9 cellular contexts compared by ENCODE assay signal in the genomic region with DNA sequence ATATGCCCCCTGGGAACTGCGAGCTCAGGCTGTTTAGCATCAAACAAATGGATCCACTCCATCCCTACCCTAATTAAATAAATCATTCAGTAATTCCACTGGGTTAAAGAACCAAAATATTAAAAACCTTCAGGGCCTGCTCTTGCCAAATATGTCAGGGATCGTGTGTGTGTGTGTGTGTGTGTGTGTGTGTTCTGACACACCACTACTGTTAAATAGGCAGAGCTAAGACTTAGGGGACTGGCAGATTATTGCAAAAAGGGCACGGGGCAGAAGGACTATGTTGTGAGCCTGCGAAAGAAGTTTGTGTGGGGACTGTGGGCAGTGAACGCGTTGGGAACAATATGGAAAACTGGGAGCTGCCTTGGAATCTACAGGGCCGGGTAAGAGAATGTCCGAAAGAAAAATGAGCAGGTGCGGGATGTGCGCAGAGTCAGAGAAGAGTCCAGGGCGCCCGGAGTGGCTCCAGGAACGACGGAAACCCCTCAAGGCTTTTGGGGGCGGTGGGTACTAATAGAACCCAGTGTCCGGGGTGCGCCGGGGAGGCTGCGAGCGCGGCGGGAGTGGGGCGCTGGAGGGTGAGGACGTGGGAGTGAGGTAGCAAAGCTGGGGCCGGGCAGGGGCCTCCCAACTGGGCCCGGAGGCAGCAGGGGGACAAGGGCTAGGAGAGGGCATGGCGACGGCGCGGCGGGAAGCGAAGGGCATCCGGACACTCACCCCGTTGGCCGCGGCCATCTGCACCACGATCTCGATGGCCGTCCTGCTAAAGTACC. TPM values are rescaled to one million over a fixed set of nuclear protein-coding genes. Genes with fewer than 3 reads are reported as not detected.
DNase-seq lines count a peak whose midpoint lies in the region; ATAC-seq and TF ChIP-seq lines count a peak whose summit lies in the region.
"Not testable (repeated sequence)": the region's sequence is repeated elsewhere in the genome, so short reads cannot be mapped to it uniquely, and the experiment has no call there.
"Had no signal": no experiment of that assay in that cellular context is flagged by ENCODE, and none has a peak within 500 bp of the region (broad histone marks: within the 10 kb centered on the region; RNA-seq: fewer than 3 reads in every experiment).

No MANE protein-coding gene starts in this region.

- not testable (repeated sequence) for H3K4me1 Mint-ChIP-seq in activated T-helper 1 cell treated with anti-CD3 and anti-CD28 coated beads, Interleukin-12 subunit alpha, Interleukin-12 subunit beta, Interleukin-2, Interleukin-4 antibody, amounts not matched to agents 30 ng/mL and 10 ng/mL and 1 ng/mL, durations not matched to agents 14 hours and 24 hours and 36 hours (ENCODE audit: low read depth)

- peak; percentile 7 for DNase-seq in LHCN-M2 (ENCODE audit: low read depth)
- DNase-seq in activated T-helper 1 cell treated with anti-CD3 and anti-CD28 coated beads, Interleukin-12 subunit alpha, Interleukin-12 subunit beta, Interleukin-2, Interleukin-4 antibody, amounts not matched to agents 30 ng/mL and 10 ng/mL and 1 ng/mL, durations not matched to agents 14 hours and 24 hours and 36 hours (ENCODE audit: low spot score); coronary artery (ENCODE audit: low spot score): not testable (repeated sequence)
- peak; percentile 53 for DNase-seq in Right ventricle myocardium inferior (ENCODE audit: missing footprints)
- peak in 1 of 2 donors; percentile 11 for DNase-seq in gastrocnemius medialis

- H3K4me3 ChIP-seq in coronary artery = peak overlapping the region; percentile 70
- peak overlapping the region; percentile 48 to 62 for H3K4me3 ChIP-seq in mucosa of rectum (ENCODE audit: low read length in 2 of 2)
- peak overlapping the region; percentile 64 to 89 (median 76) for H3K4me3 ChIP-seq in gastrocnemius medialis

- not testable (repeated sequence) for TF ChIP-seq CTCF in coronary artery (IDR thresholded peaks at IDR 0.05); gastrocnemius medialis (IDR thresholded peaks at IDR 0.05 in 4 of 5, conservative IDR thresholded peaks at IDR 0.05 in 1 of 5)

- H3K27ac ChIP-seq in coronary artery; mucosa of rectum (ENCODE audit: low read depth in 2 of 2, low read length in 2 of 2): not testable (repeated sequence)
- peak overlapping the region in 3 of 4 donors; percentile 29 to 77 (median 29) for H3K27ac ChIP-seq in gastrocnemius medialis

- H3K9me3 Mint-ChIP-seq in activated T-helper 1 cell treated with anti-CD3 and anti-CD28 coated beads, Interleukin-12 subunit alpha, Interleukin-12 subunit beta, Interleukin-2, Interleukin-4 antibody, amounts not matched to agents 30 ng/mL and 10 ng/mL and 1 ng/mL, durations not matched to agents 14 hours and 24 hours and 36 hours = not testable (repeated sequence)

- not testable (repeated sequence) for TF ChIP-seq POLR2A in gastrocnemius medialis (IDR thresholded peaks at IDR 0.05)

- H3K27ac Mint-ChIP-seq in activated T-helper 1 cell treated with anti-CD3 and anti-CD28 coated beads, Interleukin-12 subunit alpha, Interleukin-12 subunit beta, Interleukin-2, Interleukin-4 antibody, amounts not matched to agents 30 ng/mL and 10 ng/mL and 1 ng/mL, durations not matched to agents 14 hours and 24 hours and 36 hours = not testable (repeated sequence)

- intact Hi-C loops in activated T-helper 1 cell treated with anti-CD3 and anti-CD28 coated beads, Interleukin-12 subunit alpha, Interleukin-12 subunit beta, Interleukin-2, Interleukin-4 antibody, amounts not matched to agents 30 ng/mL and 10 ng/mL and 1 ng/mL, durations not matched to agents 14 hours and 24 hours and 36 hours (cut with micrococcal nuclease); Right ventricle myocardium inferior (cut with DNase I); gastrocnemius medialis (cut with DNase I; ENCODE audit: low total_unique reads): not testable (repeated sequence)

- not testable (repeated sequence) for H3K27me3 ChIP-seq in mucosa of rectum (ENCODE audit: control insufficient read depth in 2 of 2, insufficient read depth in 2 of 2, low read length in 2 of 2); gastrocnemius medialis

- H3K36me3 Mint-ChIP-seq in activated T-helper 1 cell treated with anti-CD3 and anti-CD28 coated beads, Interleukin-12 subunit alpha, Interleukin-12 subunit beta, Interleukin-2, Interleukin-4 antibody, amounts not matched to agents 30 ng/mL and 10 ng/mL and 1 ng/mL, durations not matched to agents 14 hours and 24 hours and 36 hours (ENCODE audit: low read depth) = not testable (repeated sequence)

- H3K36me3 ChIP-seq in mucosa of rectum (ENCODE audit: control insufficient read depth in 2 of 2, insufficient read depth in 2 of 2, low read length in 2 of 2); gastrocnemius medialis: not testable (repeated sequence)

- in situ Hi-C loops in gastrocnemius medialis (cut with MboI; ENCODE audit: low sequenced_read_pairs in 4 of 4) = not testable (repeated sequence)

- ATAC-seq in GM18511 (IDR thresholded peaks at IDR 0.05; ENCODE audit: unreplicated experiment) (peak; percentile 0), Right ventricle myocardium inferior (peak; percentile 9), gastrocnemius medialis (peak in 1 of 2 donors; percentile 25)

- not testable (repeated sequence) for H3K4me1 ChIP-seq in mucosa of rectum (ENCODE audit: control insufficient read depth in 2 of 2, insufficient read depth in 2 of 2, low read length in 2 of 2); gastrocnemius medialis

- peaks cover 38% of the 10 kb centered on the region for H3K27me3 Mint-ChIP-seq in activated T-helper 1 cell treated with anti-CD3 and anti-CD28 coated beads, Interleukin-12 subunit alpha, Interleukin-12 subunit beta, Interleukin-2, Interleukin-4 antibody, amounts not matched to agents 30 ng/mL and 10 ng/mL and 1 ng/mL, durations not matched to agents 14 hours and 24 hours and 36 hours (ENCODE audit: insufficient read depth)

- H3K9ac ChIP-seq in mucosa of rectum (ENCODE audit: low read depth in 1 of 2, low read length in 2 of 2) = not testable (repeated sequence)

- H3K9me3 ChIP-seq in mucosa of rectum (ENCODE audit: control insufficient read depth in 2 of 2, low read length in 2 of 2); gastrocnemius medialis: not testable (repeated sequence)

- H3K4me3 Mint-ChIP-seq in activated T-helper 1 cell treated with anti-CD3 and anti-CD28 coated beads, Interleukin-12 subunit alpha, Interleukin-12 subunit beta, Interleukin-2, Interleukin-4 antibody, amounts not matched to agents 30 ng/mL and 10 ng/mL and 1 ng/mL, durations not matched to agents 14 hours and 24 hours and 36 hours = peak overlapping the region; percentile 59

RNA-seq across cellular contexts. Expression of a gene that starts 54.8 kb away (rescaled TPM):
- 0.38 TPM in 1 of 2 replicates, not detected in the other for total RNA-seq in LHCN-M2 (2014; rRNA removed)
- not detected for polyA plus RNA-seq in LHCN-M2 (2012)
- 0.16 TPM in 1 of 2 replicates, not detected in the other for total RNA-seq in activated T-helper 1 cell treated with anti-CD3 and anti-CD28 coated beads, Interleukin-12 subunit alpha, Interleukin-12 subunit beta, Interleukin-2, Interleukin-4 antibody, amounts not matched to agents 30 ng/mL and 10 ng/mL and 1 ng/mL, durations not matched to agents 14 hours and 24 hours and 36 hours
- total RNA-seq in Right ventricle myocardium inferior = not detected
- not detected for total RNA-seq in gastrocnemius medialis
- total RNA-seq: RPMI7951, ureter had no signal
